Comparison of ENCODE assay signal across 10 cellular contexts in genomic region chr11:65298655-65299179, GRCh38. TPM values are rescaled to one million over a fixed set of nuclear protein-coding genes. Genes with fewer than 3 reads are reported as not detected.
A peak's percentile ranks its signal among the peaks of the same experiment; 100 is the strongest.
DNase-seq lines count a peak whose midpoint lies in the region; ATAC-seq and TF ChIP-seq lines count a peak whose summit lies in the region.
"Had no signal": no experiment of that assay in that cellular context is flagged by ENCODE, and none has a peak within 500 bp of the region (broad histone marks: within the 10 kb centered on the region; RNA-seq: fewer than 3 reads in every experiment).

No MANE protein-coding gene starts in this region.

- H3K4me3 ChIP-seq in left lung (no peak overlapping the region), skeletal muscle tissue (ENCODE audit: low read length in 3 of 3) (peak overlapping the region in 2 of 3 donors; percentile 6 to 32)

- peak; percentile 75 for DNase-seq in GM04503 (ENCODE audit: low read depth)
- DNase-seq in dermis blood vessel endothelial cell = peak; percentile 29
- DNase-seq in left lung = no peak
- DNase-seq in stimulated activated CD4-positive, alpha-beta T cell treated with anti-CD3 and anti-CD28 coated beads, Interleukin-1b, Interleukin-23, amount 100 ng/mL, for 48 hours = no peak
- no peak for DNase-seq in NCI-H226
- DNase-seq in COR-L47 (lab: John Stamatoyannopoulos, UW) = no peak
- DNase-seq: NCI-H774, T-helper 17 cell had no signal

- intact Hi-C loops in left lung (cut with DNase I) = no loop called here

- H3K36me3 ChIP-seq in left lung (peaks cover 0 to 50% of the 10 kb centered on the region in 2 donors), skeletal muscle tissue (ENCODE audit: control insufficient read depth in 3 of 3, insufficient read depth in 3 of 3, low read length in 3 of 3) (peaks cover 8 to 27% (median 20%) of the 10 kb centered on the region in 3 donors)

- peak overlapping the region; percentile 45 to 74 (median 47) for H3K9ac ChIP-seq in skeletal muscle tissue (ENCODE audit: low read depth in 1 of 3, low read length in 3 of 3)

- H3K4me1 ChIP-seq in left lung (peaks cover 6 to 24% of the 10 kb centered on the region in 2 donors), skeletal muscle tissue (ENCODE audit: control insufficient read depth in 3 of 3, insufficient read depth in 3 of 3, low read length in 3 of 3) (peaks cover 32 to 40% (median 39%) of the 10 kb centered on the region in 3 donors)

- H3K9me3 ChIP-seq in left lung = no peaks in the 10 kb centered on the region
- H3K9me3 ChIP-seq in skeletal muscle tissue (ENCODE audit: control insufficient read depth in 3 of 3, low read length in 3 of 3) = no peaks in the 10 kb centered on the region

- no peaks in the 10 kb centered on the region for H3K27me3 ChIP-seq in left lung
- H3K27me3 ChIP-seq in skeletal muscle tissue (ENCODE audit: control insufficient read depth in 3 of 3, insufficient read depth in 3 of 3, low read length in 3 of 3) = no peaks in the 10 kb centered on the region

- H3K27ac ChIP-seq in left lung (peak overlapping the region; percentile 3 to 53), skeletal muscle tissue (ENCODE audit: low read depth, low read length) (peak overlapping the region; percentile 79)

- ATAC-seq in left lung (peak; percentile 42), GM21576 (IDR thresholded peaks at IDR 0.05; ENCODE audit: unreplicated experiment) (no peak)
- ATAC-seq: T-helper 17 cell had no signal

- TF ChIP-seq CTCF in left lung (IDR thresholded peaks at IDR 0.05) = no peak

RNA-seq across cellular contexts. Expression of gene CDC42EP2, which starts 15.9 kb away (rescaled TPM):
- total RNA-seq in dermis blood vessel endothelial cell = 11.4 and 12.3 TPM in 2 replicates
- total RNA-seq in left lung = 10 to 100 TPM; 11.6 to 18.5 TPM
- total RNA-seq in skeletal muscle tissue = 19.3 TPM

RNA-seq across cellular contexts. Expression of gene DPF2, which starts 34.9 kb away (rescaled TPM):
- 32.7 and 60.4 TPM in 2 replicates for total RNA-seq in dermis blood vessel endothelial cell
- 10 to 100 TPM; 47.4 to 51.4 TPM for total RNA-seq in left lung
- 24.5 TPM for total RNA-seq in skeletal muscle tissue

RNA-seq across cellular contexts. Expression of gene POLA2, which starts 37.0 kb away (rescaled TPM):
- total RNA-seq in dermis blood vessel endothelial cell (8.2 and 12.1 TPM in 2 replicates), left lung (10 to 100 TPM in 1 of 2 donors, 1 to 10 TPM in 1; 9.4 to 19.2 TPM), skeletal muscle tissue (2.1 TPM)

RNA-seq across cellular contexts. Expression of gene TIGD3, which starts 55.8 kb away (rescaled TPM):
- total RNA-seq in dermis blood vessel endothelial cell = 0.17 and 0.23 TPM in 2 replicates
- total RNA-seq in left lung = under 1 TPM; 0.21 to 0.32 TPM
- total RNA-seq in skeletal muscle tissue = not detected

Comparison
In these comparisons a context has a peak if more than half of its experiments do, and no peak if none do; other contexts are left out.
1. DNase-seq: peak in GM04503 (single experiment) and dermis blood vessel endothelial cell (single experiment); none in left lung (0 of 2), stimulated activated CD4-positive, alpha-beta T cell treated with anti-CD3 and anti-CD28 coated beads, Interleukin-1b, Interleukin-23, amount 100 ng/mL, for 48 hours (single experiment), NCI-H226 (single experiment) and COR-L47 (single experiment).
2. H3K4me3 ChIP-seq: peak in skeletal muscle tissue (2 of 3); none in left lung (0 of 2).